1 cellular context compared by ENCODE assay signal in genomic region chr11:33257160-33257896, GRCh38.
TF ChIP-seq lines count a peak whose summit lies in the region.

Gene HIPK3, plus strand, starts transcription at chr11:33257381.

TF ChIP-seq in HepG2, 621 proteins besides CTCF, POLR2A, EP300 and RAD21 (continued from another document and continues in another):
- TF ChIP-seq ARHGAP35 (CRISPR knock-in tag; IDR thresholded peaks at IDR 0.05; ENCODE audit: borderline replicate concordance) (peak; percentile 48; the same call in 1 of the 2 replicates), ZNF343 (CRISPR knock-in tag; IDR thresholded peaks at IDR 0.05) (0 out of 2 replicates have a peak, but pooled peaks have one; percentile 38), PHF20 (CRISPR knock-in tag; IDR thresholded peaks at IDR 0.05) (no peak; the same call in 1 of the 2 replicates), FOXC1 (CRISPR knock-in tag; IDR thresholded peaks at IDR 0.05; ENCODE audit: borderline replicate concordance) (no peak), MED13 (CRISPR knock-in tag; IDR thresholded peaks at IDR 0.05) (0 out of 2 replicates have a peak, but pooled peaks have one; percentile 30), MIER3 (CRISPR knock-in tag; IDR thresholded peaks at IDR 0.05; ENCODE audit: borderline replicate concordance) (no peak), KDM6A (CRISPR knock-in tag; IDR thresholded peaks at IDR 0.05; ENCODE audit: low read depth) (no peak), ZFP90 (CRISPR knock-in tag; IDR thresholded peaks at IDR 0.05; ENCODE audit: borderline replicate concordance) (no peak), ZNF296 (CRISPR knock-in tag; conservative IDR thresholded peaks at IDR 0.05) (peak; percentile 16; the same call in 1 of the 2 replicates), ZNF263 (CRISPR knock-in tag; IDR thresholded peaks at IDR 0.05) (no peak), THYN1 (CRISPR knock-in tag; IDR thresholded peaks at IDR 0.05; ENCODE audit: borderline replicate concordance, low read depth) (no peak), ZNF652 (CRISPR knock-in tag; IDR thresholded peaks at IDR 0.05; ENCODE audit: borderline replicate concordance, low read depth) (no peak), GZF1 (CRISPR knock-in tag; IDR thresholded peaks at IDR 0.05) (0 out of 2 replicates have a peak, but pooled peaks have one; percentile 17), CC2D1A (CRISPR knock-in tag; IDR thresholded peaks at IDR 0.05) (no peak), HIVEP1 (CRISPR knock-in tag; IDR thresholded peaks at IDR 0.05) (peak; percentile 56; the same call in 1 of the 2 replicates), REPIN1 (CRISPR knock-in tag; IDR thresholded peaks at IDR 0.05; ENCODE audit: borderline replicate concordance, low read depth) (peak; percentile 41; the same call in 1 of the 2 replicates), SIX1 (CRISPR knock-in tag; IDR thresholded peaks at IDR 0.05; ENCODE audit: borderline replicate concordance) (no peak), ZMYM2 (CRISPR knock-in tag; IDR thresholded peaks at IDR 0.05) (no peak), YY1 (IDR thresholded peaks at IDR 0.05; ENCODE audit: insufficient read depth, insufficient replicate concordance, low read depth, low read length) (peak; percentile 83), SP5 (CRISPR knock-in tag; IDR thresholded peaks at IDR 0.05; ENCODE audit: borderline replicate concordance, low read depth) (no peak), POGZ (CRISPR knock-in tag; IDR thresholded peaks at IDR 0.05) (0 out of 2 replicates have a peak, but pooled peaks have one; percentile 13), HNF1B (CRISPR knock-in tag; IDR thresholded peaks at IDR 0.05) (no peak), ZNF441 (CRISPR knock-in tag; IDR thresholded peaks at IDR 0.05; ENCODE audit: borderline replicate concordance) (no peak), SMAD1 (CRISPR knock-in tag; IDR thresholded peaks at IDR 0.05; ENCODE audit: borderline replicate concordance, low read depth) (0 out of 2 replicates have a peak, but pooled peaks have one; percentile 23), ETV5 (CRISPR knock-in tag; IDR thresholded peaks at IDR 0.05; ENCODE audit: borderline replicate concordance) (peak; percentile 18; the same call in 1 of the 2 replicates), ZNF547 (CRISPR knock-in tag; IDR thresholded peaks at IDR 0.05) (no peak), ESRRA (CRISPR knock-in tag; IDR thresholded peaks at IDR 0.05; ENCODE audit: low read depth) (no peak), ZNF550 (CRISPR knock-in tag; IDR thresholded peaks at IDR 0.05; ENCODE audit: borderline replicate concordance) (no peak), MXD4 (CRISPR knock-in tag; IDR thresholded peaks at IDR 0.05) (0 out of 2 replicates have a peak, but pooled peaks have one; percentile 25), MYNN (CRISPR knock-in tag; IDR thresholded peaks at IDR 0.05; ENCODE audit: low read depth) (peak; percentile 17; the same call in 1 of the 2 replicates), AKAP8 (CRISPR knock-in tag; IDR thresholded peaks at IDR 0.05) (no peak), ZKSCAN8 (CRISPR knock-in tag; IDR thresholded peaks at IDR 0.05; ENCODE audit: borderline replicate concordance) (no peak), MTERF4 (CRISPR knock-in tag; IDR thresholded peaks at IDR 0.05) (no peak), MATR3 (CRISPR knock-in tag; IDR thresholded peaks at IDR 0.05) (no peak), GABPA (IDR thresholded peaks at IDR 0.05; ENCODE audit: low read depth, low read length) (no peak), GABPA (CRISPR knock-in tag; IDR thresholded peaks at IDR 0.05; ENCODE audit: low read depth) (no peak), TP53 (CRISPR knock-in tag; conservative IDR thresholded peaks at IDR 0.05) (no peak), ZNF235 (CRISPR knock-in tag; IDR thresholded peaks at IDR 0.05; ENCODE audit: borderline replicate concordance) (0 out of 2 replicates have a peak, but pooled peaks have one; percentile 38), ZNF264 (CRISPR knock-in tag; IDR thresholded peaks at IDR 0.05) (0 out of 2 replicates have a peak, but pooled peaks have one; percentile 27), NR2F6 (IDR thresholded peaks at IDR 0.05) (no peak), NR2F6 (CRISPR knock-in tag; IDR thresholded peaks at IDR 0.05) (no peak), TARDBP (CRISPR knock-in tag; IDR thresholded peaks at IDR 0.05) (peak; percentile 55; the same call in 1 of the 2 replicates), ZNF563 (CRISPR knock-in tag; IDR thresholded peaks at IDR 0.05) (peak; percentile 24; the same call in 1 of the 2 replicates), ZNF274 (CRISPR knock-in tag; IDR thresholded peaks at IDR 0.05) (peak; percentile 70), MED1 (CRISPR knock-in tag; IDR thresholded peaks at IDR 0.05) (no peak), ZNF556 (CRISPR knock-in tag; IDR thresholded peaks at IDR 0.05; ENCODE audit: borderline replicate concordance) (peak; percentile 72; the same call in 1 of the 2 replicates), NR1H2 (CRISPR knock-in tag; IDR thresholded peaks at IDR 0.05; ENCODE audit: borderline replicate concordance, low read depth) (0 out of 2 replicates have a peak, but pooled peaks have one; percentile 14), DMAP1 (CRISPR knock-in tag; IDR thresholded peaks at IDR 0.05) (no peak; the same call in 1 of the 2 replicates), EHMT2 (IDR thresholded peaks at IDR 0.05; ENCODE audit: borderline replicate concordance, low read depth, low read length) (no peak), KAT2B (IDR thresholded peaks at IDR 0.05; ENCODE audit: borderline replicate concordance, low read depth, low read length) (no peak), MAFK (conservative IDR thresholded peaks at IDR 0.05 in 1 of 2, IDR thresholded peaks at IDR 0.05 in 1 of 2; ENCODE audit: low read length in 2 of 2) (no peak), MAX (IDR thresholded peaks at IDR 0.05) (0 out of 2 replicates have a peak, but pooled peaks have one; percentile 41)
- TF ChIP-seq, protein P1, sequence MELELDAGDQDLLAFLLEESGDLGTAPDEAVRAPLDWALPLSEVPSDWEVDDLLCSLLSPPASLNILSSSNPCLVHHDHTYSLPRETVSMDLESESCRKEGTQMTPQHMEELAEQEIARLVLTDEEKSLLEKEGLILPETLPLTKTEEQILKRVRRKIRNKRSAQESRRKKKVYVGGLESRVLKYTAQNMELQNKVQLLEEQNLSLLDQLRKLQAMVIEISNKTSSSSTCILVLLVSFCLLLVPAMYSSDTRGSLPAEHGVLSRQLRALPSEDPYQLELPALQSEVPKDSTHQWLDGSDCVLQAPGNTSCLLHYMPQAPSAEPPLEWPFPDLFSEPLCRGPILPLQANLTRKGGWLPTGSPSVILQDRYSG (CRISPR knock-in tag; IDR thresholded peaks at IDR 0.05), result peak; percentile 75; the same call in 1 of the 2 replicates
- TF ChIP-seq, protein P2, sequence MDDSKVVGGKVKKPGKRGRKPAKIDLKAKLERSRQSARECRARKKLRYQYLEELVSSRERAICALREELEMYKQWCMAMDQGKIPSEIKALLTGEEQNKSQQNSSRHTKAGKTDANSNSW (CRISPR knock-in tag; IDR thresholded peaks at IDR 0.05; ENCODE audit: borderline replicate concordance), result peak; percentile 41; the same call in 1 of the 2 replicates
- TF ChIP-seq, protein P3, sequence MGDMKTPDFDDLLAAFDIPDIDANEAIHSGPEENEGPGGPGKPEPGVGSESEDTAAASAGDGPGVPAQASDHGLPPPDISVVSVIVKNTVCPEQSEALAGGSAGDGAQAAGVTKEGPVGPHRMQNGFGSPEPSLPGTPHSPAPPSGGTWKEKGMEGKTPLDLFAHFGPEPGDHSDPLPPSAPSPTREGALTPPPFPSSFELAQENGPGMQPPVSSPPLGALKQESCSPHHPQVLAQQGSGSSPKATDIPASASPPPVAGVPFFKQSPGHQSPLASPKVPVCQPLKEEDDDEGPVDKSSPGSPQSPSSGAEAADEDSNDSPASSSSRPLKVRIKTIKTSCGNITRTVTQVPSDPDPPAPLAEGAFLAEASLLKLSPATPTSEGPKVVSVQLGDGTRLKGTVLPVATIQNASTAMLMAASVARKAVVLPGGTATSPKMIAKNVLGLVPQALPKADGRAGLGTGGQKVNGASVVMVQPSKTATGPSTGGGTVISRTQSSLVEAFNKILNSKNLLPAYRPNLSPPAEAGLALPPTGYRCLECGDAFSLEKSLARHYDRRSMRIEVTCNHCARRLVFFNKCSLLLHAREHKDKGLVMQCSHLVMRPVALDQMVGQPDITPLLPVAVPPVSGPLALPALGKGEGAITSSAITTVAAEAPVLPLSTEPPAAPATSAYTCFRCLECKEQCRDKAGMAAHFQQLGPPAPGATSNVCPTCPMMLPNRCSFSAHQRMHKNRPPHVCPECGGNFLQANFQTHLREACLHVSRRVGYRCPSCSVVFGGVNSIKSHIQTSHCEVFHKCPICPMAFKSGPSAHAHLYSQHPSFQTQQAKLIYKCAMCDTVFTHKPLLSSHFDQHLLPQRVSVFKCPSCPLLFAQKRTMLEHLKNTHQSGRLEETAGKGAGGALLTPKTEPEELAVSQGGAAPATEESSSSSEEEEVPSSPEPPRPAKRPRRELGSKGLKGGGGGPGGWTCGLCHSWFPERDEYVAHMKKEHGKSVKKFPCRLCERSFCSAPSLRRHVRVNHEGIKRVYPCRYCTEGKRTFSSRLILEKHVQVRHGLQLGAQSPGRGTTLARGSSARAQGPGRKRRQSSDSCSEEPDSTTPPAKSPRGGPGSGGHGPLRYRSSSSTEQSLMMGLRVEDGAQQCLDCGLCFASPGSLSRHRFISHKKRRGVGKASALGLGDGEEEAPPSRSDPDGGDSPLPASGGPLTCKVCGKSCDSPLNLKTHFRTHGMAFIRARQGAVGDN (CRISPR knock-in tag; IDR thresholded peaks at IDR 0.05), result peak; percentile 50
- TF ChIP-seq, protein P4, sequence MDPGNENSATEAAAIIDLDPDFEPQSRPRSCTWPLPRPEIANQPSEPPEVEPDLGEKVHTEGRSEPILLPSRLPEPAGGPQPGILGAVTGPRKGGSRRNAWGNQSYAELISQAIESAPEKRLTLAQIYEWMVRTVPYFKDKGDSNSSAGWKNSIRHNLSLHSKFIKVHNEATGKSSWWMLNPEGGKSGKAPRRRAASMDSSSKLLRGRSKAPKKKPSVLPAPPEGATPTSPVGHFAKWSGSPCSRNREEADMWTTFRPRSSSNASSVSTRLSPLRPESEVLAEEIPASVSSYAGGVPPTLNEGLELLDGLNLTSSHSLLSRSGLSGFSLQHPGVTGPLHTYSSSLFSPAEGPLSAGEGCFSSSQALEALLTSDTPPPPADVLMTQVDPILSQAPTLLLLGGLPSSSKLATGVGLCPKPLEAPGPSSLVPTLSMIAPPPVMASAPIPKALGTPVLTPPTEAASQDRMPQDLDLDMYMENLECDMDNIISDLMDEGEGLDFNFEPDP (CRISPR knock-in tag; conservative IDR thresholded peaks at IDR 0.05), result 0 out of 2 replicates have a peak, but pooled peaks have one; percentile 96
- TF ChIP-seq, protein P5, sequence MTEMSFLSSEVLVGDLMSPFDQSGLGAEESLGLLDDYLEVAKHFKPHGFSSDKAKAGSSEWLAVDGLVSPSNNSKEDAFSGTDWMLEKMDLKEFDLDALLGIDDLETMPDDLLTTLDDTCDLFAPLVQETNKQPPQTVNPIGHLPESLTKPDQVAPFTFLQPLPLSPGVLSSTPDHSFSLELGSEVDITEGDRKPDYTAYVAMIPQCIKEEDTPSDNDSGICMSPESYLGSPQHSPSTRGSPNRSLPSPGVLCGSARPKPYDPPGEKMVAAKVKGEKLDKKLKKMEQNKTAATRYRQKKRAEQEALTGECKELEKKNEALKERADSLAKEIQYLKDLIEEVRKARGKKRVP (CRISPR knock-in tag; IDR thresholded peaks at IDR 0.05), result no peak
- TF ChIP-seq, protein P6, sequence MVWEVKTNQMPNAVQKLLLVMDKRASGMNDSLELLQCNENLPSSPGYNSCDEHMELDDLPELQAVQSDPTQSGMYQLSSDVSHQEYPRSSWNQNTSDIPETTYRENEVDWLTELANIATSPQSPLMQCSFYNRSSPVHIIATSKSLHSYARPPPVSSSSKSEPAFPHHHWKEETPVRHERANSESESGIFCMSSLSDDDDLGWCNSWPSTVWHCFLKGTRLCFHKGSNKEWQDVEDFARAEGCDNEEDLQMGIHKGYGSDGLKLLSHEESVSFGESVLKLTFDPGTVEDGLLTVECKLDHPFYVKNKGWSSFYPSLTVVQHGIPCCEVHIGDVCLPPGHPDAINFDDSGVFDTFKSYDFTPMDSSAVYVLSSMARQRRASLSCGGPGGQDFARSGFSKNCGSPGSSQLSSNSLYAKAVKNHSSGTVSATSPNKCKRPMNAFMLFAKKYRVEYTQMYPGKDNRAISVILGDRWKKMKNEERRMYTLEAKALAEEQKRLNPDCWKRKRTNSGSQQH (CRISPR knock-in tag; IDR thresholded peaks at IDR 0.05; ENCODE audit: low read depth), result no peak
- TF ChIP-seq, protein P7, sequence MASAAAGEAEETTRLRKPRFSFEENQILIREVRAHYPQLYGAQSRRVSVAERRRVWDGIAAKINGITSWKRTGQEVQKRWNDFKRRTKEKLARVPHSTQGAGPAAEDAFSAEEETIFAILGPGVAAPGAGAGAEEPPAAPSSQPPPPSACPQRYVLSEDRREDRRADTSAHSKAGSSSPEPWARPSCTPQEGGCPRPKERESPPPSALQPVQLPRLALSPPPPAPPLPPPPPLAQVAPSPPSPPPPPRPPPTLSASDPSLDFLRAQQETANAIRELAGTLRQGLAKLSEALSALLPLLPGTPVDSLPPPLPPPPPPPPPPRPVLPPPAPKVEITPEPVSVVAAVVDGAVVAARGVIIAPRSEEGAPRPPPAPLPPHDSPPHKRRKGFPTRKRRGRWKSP (CRISPR knock-in tag; IDR thresholded peaks at IDR 0.05), result peak; percentile 18; the same call in 1 of the 2 replicates
